In genomic region chr2:112626604-112627059, GRCh38 we compare ENCODE assay signal across 8 cellular contexts. TPM values are rescaled to one million over a fixed set of nuclear protein-coding genes. Genes with fewer than 3 reads are reported as not detected.
DNase-seq lines count a peak whose midpoint lies in the region; ATAC-seq, FAIRE-seq and TF ChIP-seq lines count a peak whose summit lies in the region.

No MANE protein-coding gene starts in this region.

- peak; percentile 71 for TF ChIP-seq CTCF in HFF-Myc (IDR thresholded peaks at IDR 0.05; ENCODE audit: low read depth, low read length, missing control alignments)
- peak; percentile 87 to 90 (median 89) for TF ChIP-seq CTCF in H1 (IDR thresholded peaks at IDR 0.05; ENCODE audit: control extremely low read depth in 1 of 3, insufficient read depth in 1 of 3, low read depth in 1 of 3, low read length in 3 of 3)

- no peaks in the 10 kb centered on the region for H3K79me2 ChIP-seq in H1 (ENCODE audit: control insufficient read depth in 1 of 2, insufficient read depth in 2 of 2, low read length in 2 of 2)

- no peaks in the 10 kb centered on the region for H3K36me3 Mint-ChIP-seq in activated CD8-positive, alpha-beta memory T cell treated with anti-CD3 and anti-CD28 coated beads, Interleukin-2, amount 10 ng/mL, durations not matched to agents 7 days and 5 days

- H4K5ac ChIP-seq in H1 (ENCODE audit: insufficient read length, low read depth, low read length) = no peak overlapping the region

- no peak overlapping the region for H3K23ac ChIP-seq in H1 (ENCODE audit: insufficient read length)

- ATAC-seq in activated CD8-positive, alpha-beta memory T cell treated with anti-CD3 and anti-CD28 coated beads, Interleukin-2, amount 10 ng/mL, durations not matched to agents 7 days and 5 days = peak; percentile 55
- ATAC-seq in HG02623 (IDR thresholded peaks at IDR 0.05; ENCODE audit: unreplicated experiment) = no peak

- no peak overlapping the region for H4K8ac ChIP-seq in H1 (ENCODE audit: extremely low read depth, insufficient read depth, low read length)

- no peak overlapping the region for H2BK15ac ChIP-seq in H1 (ENCODE audit: low read length)

- H3K56ac ChIP-seq in H1 (replicated peaks; ENCODE audit: insufficient read length, low read depth, low read length) = no peak overlapping the region

- H3K27ac Mint-ChIP-seq in activated CD8-positive, alpha-beta memory T cell treated with anti-CD3 and anti-CD28 coated beads, Interleukin-2, amount 10 ng/mL, durations not matched to agents 7 days and 5 days = peak overlapping the region; percentile 72

- no peaks in the 10 kb centered on the region for H3K9me3 Mint-ChIP-seq in activated CD8-positive, alpha-beta memory T cell treated with anti-CD3 and anti-CD28 coated beads, Interleukin-2, amount 10 ng/mL, durations not matched to agents 7 days and 5 days (ENCODE audit: low read depth)

- no peaks in the 10 kb centered on the region for H3K79me1 ChIP-seq in H1 (ENCODE audit: low read depth, low read length)

- H2BK12ac ChIP-seq in H1 (ENCODE audit: low read depth, low read length) = no peak overlapping the region

- no peak for TF ChIP-seq POLR2A in H1 (IDR thresholded peaks at IDR 0.05; ENCODE audit: control extremely low read depth in 1 of 2, low read depth in 2 of 2, low read length in 2 of 2)

- H3K18ac ChIP-seq in H1 (ENCODE audit: extremely low read depth, low read length) = no peak overlapping the region

- no peaks in the 10 kb centered on the region for H3K9me3 ChIP-seq in H1 (ENCODE audit: insufficient read depth in 2 of 2, low read depth in 1 of 2, low read length in 1 of 2)
- H3K9me3 ChIP-seq in mesodermal cell (ENCODE audit: control insufficient read depth, low read length) = no peaks in the 10 kb centered on the region

- peaks cover 2% of the 10 kb centered on the region for H3K27me3 Mint-ChIP-seq in activated CD8-positive, alpha-beta memory T cell treated with anti-CD3 and anti-CD28 coated beads, Interleukin-2, amount 10 ng/mL, durations not matched to agents 7 days and 5 days

- WGBS in H1 (ENCODE audit: extremely low coverage in 1 of 2, insufficient coverage in 1 of 2, insufficient read length in 1 of 2, insufficient replicate concordance in 2 of 2, low coverage in 1 of 2, low lambda C conversion rate in 2 of 2, missing lambda C conversion rate in 1 of 2), 2 experiments = 63% methylated on average over 7 of the region's 7 CpGs; no CpG with 5 or more reads in 1 of the 2 experiments
- 66 to 80% methylated on average over 5 to 6 of the region's 7 CpGs for WGBS in mesodermal cell (ENCODE audit: insufficient coverage in 2 of 2), 2 experiments

- no peak overlapping the region for H3K4me2 ChIP-seq in H1 (ENCODE audit: insufficient read depth in 1 of 2, low read depth in 2 of 2, low read length in 2 of 2)

- no peak overlapping the region for H3K4ac ChIP-seq in H1 (replicated peaks; ENCODE audit: insufficient read length, low read depth, low read length)

- TF ChIP-seq RAD21 in H1 (IDR thresholded peaks at IDR 0.05 in 1 of 2, conservative IDR thresholded peaks at IDR 0.05 in 1 of 2; ENCODE audit: low read depth in 2 of 2, low read length in 2 of 2) = peak; percentile 86 to 90

- H3K4me1 ChIP-seq in H1 (replicated peaks in 1 of 4; ENCODE audit: control insufficient read depth in 3 of 4, insufficient read depth in 4 of 4, low read length in 3 of 4) = peaks cover 0 to 7% (median 5%) of the 10 kb centered on the region in 4 experiments; a peak in 4 of 7 replicates
- H3K4me1 ChIP-seq in mesodermal cell (ENCODE audit: control insufficient read depth, insufficient read depth, low read length, poor library complexity, severe bottlenecking) = peaks cover 68% of the 10 kb centered on the region

- no peak for TF ChIP-seq EP300 in H1 (IDR thresholded peaks at IDR 0.05; ENCODE audit: borderline replicate concordance in 1 of 2, low read depth in 2 of 2, low read length in 2 of 2)

- CTCF ChIA-PET in activated CD8-positive, alpha-beta memory T cell treated with anti-CD3 and anti-CD28 coated beads, Interleukin-2, amount 10 ng/mL, durations not matched to agents 7 days and 5 days (lab: Charles Lee) = interaction anchor here (0.7 to 12.1 kb wide), 27 partner anchors 9 to 258 kb away, joined by 3 to 247 read pairs (median 5); partner anchors contain the start of genes CHCHD5, NT5DC4 and SLC20A1
- CTCF ChIA-PET in H1 (lab: Charles Lee; ENCODE audit: partially characterized antibody) = interaction anchor here (0.6 to 10.5 kb wide), 26 partner anchors 10 to 315 kb away, joined by 3 to 185 read pairs (median 4); partner anchors contain the start of genes NT5DC4 and SLC20A1

- H2BK20ac ChIP-seq in H1 (ENCODE audit: low read length) = no peak overlapping the region

- H3K4me3 ChIP-seq in HFF-Myc (replicated peaks; ENCODE audit: low read depth, low read length) (peak overlapping the region; percentile 32), H1 (ENCODE audit: extremely low read depth in 1 of 4, insufficient read depth in 2 of 4, low read depth in 3 of 4, low read length in 4 of 4) (no peak overlapping the region), mesodermal cell (ENCODE audit: extremely low read depth, insufficient read depth, low read length, poor library complexity, severe bottlenecking) (no peak overlapping the region)

- no peak overlapping the region for H2BK5ac ChIP-seq in H1 (ENCODE audit: low read depth, low read length)

- no peak overlapping the region for H4K91ac ChIP-seq in H1 (replicated peaks; ENCODE audit: insufficient read length, low read length)

- no peak overlapping the region for H3K14ac ChIP-seq in H1 (ENCODE audit: insufficient read length)

- H3K36me3 ChIP-seq in H1 (ENCODE audit: control insufficient read depth in 2 of 4, insufficient read depth in 4 of 4, low read length in 3 of 4) = no peaks in the 10 kb centered on the region
- no peaks in the 10 kb centered on the region for H3K36me3 ChIP-seq in mesodermal cell (ENCODE audit: control insufficient read depth, insufficient read depth, low read length)

- H3K27ac ChIP-seq in H1 (ENCODE audit: low read depth, low read length) (no peak overlapping the region), mesodermal cell (ENCODE audit: low read depth, low read length, severe bottlenecking) (peak overlapping the region; percentile 81)

- H3K4me1 Mint-ChIP-seq in activated CD8-positive, alpha-beta memory T cell treated with anti-CD3 and anti-CD28 coated beads, Interleukin-2, amount 10 ng/mL, durations not matched to agents 7 days and 5 days = peaks cover 74% of the 10 kb centered on the region

- peak; percentile 68 for DNase-seq in COR-L47 (lab: John Stamatoyannopoulos, UW)
- DNase-seq in HFF-Myc (ENCODE audit: extremely low read depth, low read depth) = no peak
- DNase-seq in NCI-H69 (lab: John Stamatoyannopoulos, UW) = peak; percentile 67
- DNase-seq in activated CD8-positive, alpha-beta memory T cell treated with anti-CD3 and anti-CD28 coated beads, Interleukin-2, amount 10 ng/mL, durations not matched to agents 7 days and 5 days = peak; percentile 80
- DNase-seq in H1 (ENCODE audit: low read depth in 1 of 2, low spot score in 2 of 2) = peak in 1 of 2 experiments; percentile 65
- DNase-seq in stimulated activated CD8-positive, alpha-beta memory T cell treated with anti-CD3 and anti-CD28 coated beads, Interleukin-4, amount 100 ng/mL, for 24 hours (ENCODE audit: low read depth) = peak; percentile 32

- no peak overlapping the region for H3K9ac ChIP-seq in H1 (replicated peaks in 1 of 4; ENCODE audit: extremely low read depth in 1 of 4, low read depth in 3 of 4, low read length in 3 of 4)

- no peaks in the 10 kb centered on the region for H3K27me3 ChIP-seq in H1 (replicated peaks in 1 of 4; ENCODE audit: control insufficient read depth in 3 of 4, extremely low read depth in 1 of 4, insufficient read depth in 3 of 4, low read length in 3 of 4)

- H2BK120ac ChIP-seq in H1 (replicated peaks; ENCODE audit: low read depth, low read length) = no peak overlapping the region

- H2AK5ac ChIP-seq in H1 (ENCODE audit: low read depth, low read length) = no peak overlapping the region

- FAIRE-seq in H1 (lab: Jason Lieb, UNC) = no peak

- peaks cover 1% of the 10 kb centered on the region; the same call in 1 of the 2 replicates for H3K23me2 ChIP-seq in H1 (ENCODE audit: low read depth, low read length)

- H3K4me3 Mint-ChIP-seq in activated CD8-positive, alpha-beta memory T cell treated with anti-CD3 and anti-CD28 coated beads, Interleukin-2, amount 10 ng/mL, durations not matched to agents 7 days and 5 days = no peak overlapping the region

- H4K20me1 ChIP-seq in H1 (replicated peaks in 1 of 2; ENCODE audit: control insufficient read depth in 1 of 2, insufficient read depth in 2 of 2, low read length in 2 of 2) = no peaks in the 10 kb centered on the region

- POLR2A ChIA-PET in H1 (lab: Charles Lee; ENCODE audit: partially characterized antibody) = interaction anchor here (1.2 to 3.3 kb wide), 2 partner anchors 16 to 20 kb away, joined by 3 to 16 read pairs; partner anchors contain the start of gene SLC20A1

- no peak overlapping the region; the same call in 1 of the 2 replicates for H2AFZ ChIP-seq in H1 (ENCODE audit: low read length)

RNA-seq across cellular contexts. Expression of gene SLC20A1, which starts 19.1 kb away (rescaled TPM):
- total RNA-seq in activated CD8-positive, alpha-beta memory T cell treated with anti-CD3 and anti-CD28 coated beads, Interleukin-2, amount 10 ng/mL, durations not matched to agents 7 days and 5 days = 100 to 1,000 TPM; 134 to 146 TPM
- total RNA-seq in H1 (2021; fragmentation: NEBNext Ultra II Directional; extraction: Animal tissue kit (Norgen Biotek cat#: 25700)) = 105 and 106 TPM in 2 replicates
- 32.6 and 42.6 TPM in 2 replicates for polyA plus RNA-seq in H1 (2011; rRNA removed)
- 40.1 TPM for polyA plus RNA-seq in H1 (2011; cell fraction: cytosol; rRNA removed)
- 33.4 TPM for polyA plus RNA-seq in H1 (2011; cell fraction: nucleus; rRNA removed)
- 57.6 to 70.4 TPM (median 63.4 TPM) in 4 replicates for polyA plus RNA-seq in H1 (2012, experiment 1 of 2)
- polyA plus RNA-seq in H1 (2012, experiment 2 of 2) = 13.6 TPM
- 106 TPM for polyA plus RNA-seq in H1 (2013, experiment 1 of 2)
- polyA plus RNA-seq in H1 (2013, experiment 2 of 2) = 112 TPM
- 76.1 and 92.2 TPM in 2 replicates for polyA minus RNA-seq in H1 (2011; rRNA and poly(A)+ RNA removed)
- polyA minus RNA-seq in H1 (2011; cell fraction: cytosol; rRNA and poly(A)+ RNA removed) = 36.8 TPM
- polyA minus RNA-seq in H1 (2011; cell fraction: nucleus; rRNA and poly(A)+ RNA removed) = 69.1 TPM
- 115 TPM for polyA plus RNA-seq in mesodermal cell (2013, experiment 1 of 2)
- polyA plus RNA-seq in mesodermal cell (2013, experiment 2 of 2) = 83.7 TPM

RNA-seq across cellular contexts. Expression of gene CHCHD5, which starts 42.2 kb away (rescaled TPM):
- total RNA-seq in activated CD8-positive, alpha-beta memory T cell treated with anti-CD3 and anti-CD28 coated beads, Interleukin-2, amount 10 ng/mL, durations not matched to agents 7 days and 5 days = 10 to 100 TPM; 25.4 to 27.8 TPM
- total RNA-seq in H1 (2021; fragmentation: NEBNext Ultra II Directional; extraction: Animal tissue kit (Norgen Biotek cat#: 25700)) = 27.2 and 30.2 TPM in 2 replicates
- 71.5 and 95.9 TPM in 2 replicates for polyA plus RNA-seq in H1 (2011; rRNA removed)
- polyA plus RNA-seq in H1 (2011; cell fraction: cytosol; rRNA removed) = 45.7 TPM
- polyA plus RNA-seq in H1 (2011; cell fraction: nucleus; rRNA removed) = 36.3 TPM
- polyA plus RNA-seq in H1 (2012, experiment 1 of 2) = 18.7 to 60.6 TPM (median 56.3 TPM) in 4 replicates
- 84.1 TPM for polyA plus RNA-seq in H1 (2012, experiment 2 of 2)
- polyA plus RNA-seq in H1 (2013, experiment 1 of 2) = 24.1 TPM
- 21.6 TPM for polyA plus RNA-seq in H1 (2013, experiment 2 of 2)
- 4.1 and 5.2 TPM in 2 replicates for polyA minus RNA-seq in H1 (2011; rRNA and poly(A)+ RNA removed)
- polyA minus RNA-seq in H1 (2011; cell fraction: cytosol; rRNA and poly(A)+ RNA removed) = 11.2 TPM
- 16.5 TPM for polyA minus RNA-seq in H1 (2011; cell fraction: nucleus; rRNA and poly(A)+ RNA removed)
- polyA plus RNA-seq in mesodermal cell (2013, experiment 1 of 2) = 41.8 TPM
- 33.4 TPM for polyA plus RNA-seq in mesodermal cell (2013, experiment 2 of 2)
